Comparison of ENCODE assay signal across 10 cellular contexts in genomic region chr4:1209821-1210220, GRCh38. TPM values are rescaled to one million over a fixed set of nuclear protein-coding genes. Genes with fewer than 3 reads are reported as not detected.
DNase-seq lines count a peak whose midpoint lies in the region; ATAC-seq lines count a peak whose summit lies in the region.
"Had no signal": no experiment of that assay in that cellular context is flagged by ENCODE, and none has a peak within 500 bp of the region (broad histone marks: within the 10 kb centered on the region; RNA-seq: fewer than 3 reads in every experiment).

No MANE protein-coding gene starts in this region.

- H3K27ac Mint-ChIP-seq in activated T-helper 1 cell treated with anti-CD3 and anti-CD28 coated beads, Interleukin-12 subunit alpha, Interleukin-12 subunit beta, Interleukin-2, Interleukin-4 antibody, amounts not matched to agents 30 ng/mL and 10 ng/mL and 1 ng/mL, durations not matched to agents 14 hours and 24 hours and 36 hours, result no peak overlapping the region
- no peak overlapping the region for H3K27ac Mint-ChIP-seq in activated T-cell treated with anti-CD3 and anti-CD28 coated beads, Interleukin-2, amount 50 U/mL, for 24 hours
- H3K27ac Mint-ChIP-seq: activated CD4-positive, alpha-beta memory T cell treated with anti-CD3 and anti-CD28 coated beads, Interleukin-2, amount 10 ng/mL, durations not matched to agents 7 days and 5 days; dendritic cell treated with granulocyte-macrophage colony-stimulating factor and Interleukin-4, amounts not matched to agents 40 ng/mL and 50 ng/mL, for 4 days had no signal

- H3K27me3 ChIP-seq in neuronal stem cell (ENCODE audit: control insufficient read depth in 3 of 3, insufficient read depth in 3 of 3, low read depth in 1 of 3, low read length in 3 of 3) (no peaks in the 10 kb centered on the region), aorta (ENCODE audit: control insufficient read depth in 1 of 2, insufficient read depth in 2 of 2, low read length in 1 of 2) (no peaks in the 10 kb centered on the region)

- no peak overlapping the region for H3K4me3 Mint-ChIP-seq in activated T-helper 1 cell treated with anti-CD3 and anti-CD28 coated beads, Interleukin-12 subunit alpha, Interleukin-12 subunit beta, Interleukin-2, Interleukin-4 antibody, amounts not matched to agents 30 ng/mL and 10 ng/mL and 1 ng/mL, durations not matched to agents 14 hours and 24 hours and 36 hours
- no peak overlapping the region for H3K4me3 Mint-ChIP-seq in activated T-cell treated with anti-CD3 and anti-CD28 coated beads, Interleukin-2, amount 50 U/mL, for 24 hours
- H3K4me3 Mint-ChIP-seq: activated CD4-positive, alpha-beta memory T cell treated with anti-CD3 and anti-CD28 coated beads, Interleukin-2, amount 10 ng/mL, durations not matched to agents 7 days and 5 days; dendritic cell treated with granulocyte-macrophage colony-stimulating factor and Interleukin-4, amounts not matched to agents 40 ng/mL and 50 ng/mL, for 4 days had no signal

- H3K27me3 Mint-ChIP-seq in activated T-helper 1 cell treated with anti-CD3 and anti-CD28 coated beads, Interleukin-12 subunit alpha, Interleukin-12 subunit beta, Interleukin-2, Interleukin-4 antibody, amounts not matched to agents 30 ng/mL and 10 ng/mL and 1 ng/mL, durations not matched to agents 14 hours and 24 hours and 36 hours (ENCODE audit: insufficient read depth), result no peaks in the 10 kb centered on the region
- no peaks in the 10 kb centered on the region for H3K27me3 Mint-ChIP-seq in activated T-cell treated with anti-CD3 and anti-CD28 coated beads, Interleukin-2, amount 50 U/mL, for 24 hours
- H3K27me3 Mint-ChIP-seq: activated CD4-positive, alpha-beta memory T cell treated with anti-CD3 and anti-CD28 coated beads, Interleukin-2, amount 10 ng/mL, durations not matched to agents 7 days and 5 days; dendritic cell treated with granulocyte-macrophage colony-stimulating factor and Interleukin-4, amounts not matched to agents 40 ng/mL and 50 ng/mL, for 4 days had no signal

- H3K9me3 Mint-ChIP-seq in activated T-helper 1 cell treated with anti-CD3 and anti-CD28 coated beads, Interleukin-12 subunit alpha, Interleukin-12 subunit beta, Interleukin-2, Interleukin-4 antibody, amounts not matched to agents 30 ng/mL and 10 ng/mL and 1 ng/mL, durations not matched to agents 14 hours and 24 hours and 36 hours, result no peaks in the 10 kb centered on the region
- no peaks in the 10 kb centered on the region for H3K9me3 Mint-ChIP-seq in activated T-cell treated with anti-CD3 and anti-CD28 coated beads, Interleukin-2, amount 50 U/mL, for 24 hours
- H3K9me3 Mint-ChIP-seq: activated CD4-positive, alpha-beta memory T cell treated with anti-CD3 and anti-CD28 coated beads, Interleukin-2, amount 10 ng/mL, durations not matched to agents 7 days and 5 days; dendritic cell treated with granulocyte-macrophage colony-stimulating factor and Interleukin-4, amounts not matched to agents 40 ng/mL and 50 ng/mL, for 4 days had no signal

- H3K79me1 ChIP-seq in neuronal stem cell (ENCODE audit: low read depth, low read length), result peaks cover 15% of the 10 kb centered on the region

- no peak overlapping the region for H2BK120ac ChIP-seq in neuronal stem cell (ENCODE audit: low read depth, low read length)

- no peak overlapping the region for H4K91ac ChIP-seq in neuronal stem cell (ENCODE audit: low read depth, low read length, poor library complexity)

- peaks cover 0 to 16% of the 10 kb centered on the region in 2 donors for H3K4me1 ChIP-seq in neuronal stem cell (ENCODE audit: control insufficient read depth in 2 of 2, insufficient read depth in 1 of 2, low read depth in 1 of 2, low read length in 2 of 2)
- no peaks in the 10 kb centered on the region for H3K4me1 ChIP-seq in aorta (ENCODE audit: control insufficient read depth in 1 of 2, insufficient read depth in 2 of 2, low read length in 2 of 2)

- peaks cover 5% of the 10 kb centered on the region for H3K36me3 Mint-ChIP-seq in activated T-helper 1 cell treated with anti-CD3 and anti-CD28 coated beads, Interleukin-12 subunit alpha, Interleukin-12 subunit beta, Interleukin-2, Interleukin-4 antibody, amounts not matched to agents 30 ng/mL and 10 ng/mL and 1 ng/mL, durations not matched to agents 14 hours and 24 hours and 36 hours (ENCODE audit: low read depth)
- H3K36me3 Mint-ChIP-seq in activated T-cell treated with anti-CD3 and anti-CD28 coated beads, Interleukin-2, amount 50 U/mL, for 24 hours (ENCODE audit: low read depth), result peaks cover 43% of the 10 kb centered on the region

- H3K9ac ChIP-seq in neuronal stem cell (ENCODE audit: low read depth, low read length, poor library complexity), result no peak overlapping the region

- no peak overlapping the region for H3K23ac ChIP-seq in neuronal stem cell (ENCODE audit: low read depth, low read length, poor library complexity)

- no peak overlapping the region for H3K4me2 ChIP-seq in neuronal stem cell (ENCODE audit: insufficient read depth, low read length, poor library complexity, severe bottlenecking)

- no peaks in the 10 kb centered on the region for H3K4me1 Mint-ChIP-seq in activated T-helper 1 cell treated with anti-CD3 and anti-CD28 coated beads, Interleukin-12 subunit alpha, Interleukin-12 subunit beta, Interleukin-2, Interleukin-4 antibody, amounts not matched to agents 30 ng/mL and 10 ng/mL and 1 ng/mL, durations not matched to agents 14 hours and 24 hours and 36 hours (ENCODE audit: low read depth)
- H3K4me1 Mint-ChIP-seq in activated T-cell treated with anti-CD3 and anti-CD28 coated beads, Interleukin-2, amount 50 U/mL, for 24 hours (ENCODE audit: low read depth), result peaks cover 3% of the 10 kb centered on the region

- H4K8ac ChIP-seq in neuronal stem cell (ENCODE audit: low read depth, low read length), result no peak overlapping the region

- WGBS in neuronal stem cell (ENCODE audit: extremely low coverage in 2 of 2, insufficient read length in 2 of 2, insufficient replicate concordance in 1 of 2), 2 donors, result no CpG with 5 or more reads among the region's 11 CpGs
- WGBS in aorta, 2 donors, result 0 to 6% methylated on average over 11 of the region's 11 CpGs

- H3K14ac ChIP-seq in neuronal stem cell (ENCODE audit: low read length), result peak overlapping the region; percentile 21

- peak; percentile 55 for DNase-seq in activated effector memory CD4-positive, alpha-beta T cell treated with anti-CD3 and anti-CD28 coated beads, Interleukin-2, amount 50 U/mL, for 16 hours
- DNase-seq in activated effector memory CD4-positive, alpha-beta T cell treated with Interleukin-2 at 50 U/mL for 16 hours, result no peak
- DNase-seq in Right ventricle myocardium inferior (ENCODE audit: missing footprints) (peak; percentile 92), neuronal stem cell (ENCODE audit: low spot score) (peak; percentile 18), aorta (peak; percentile 89 to 91)
- no peak for DNase-seq in activated T-helper 1 cell treated with anti-CD3 and anti-CD28 coated beads, Interleukin-12 subunit alpha, Interleukin-12 subunit beta, Interleukin-2, Interleukin-4 antibody, amounts not matched to agents 30 ng/mL and 10 ng/mL and 1 ng/mL, durations not matched to agents 14 hours and 24 hours and 36 hours (ENCODE audit: low spot score)
- no peak for DNase-seq in activated T-cell treated with anti-CD3 and anti-CD28 coated beads, Interleukin-2, amount 50 U/mL, for 24 hours
- DNase-seq: activated CD4-positive, alpha-beta memory T cell treated with anti-CD3 and anti-CD28 coated beads, Interleukin-2, amount 10 ng/mL, durations not matched to agents 7 days and 5 days had no signal

- H3K9me3 ChIP-seq in neuronal stem cell (replicated peaks in 1 of 2; ENCODE audit: control insufficient read depth in 2 of 2, insufficient read depth in 1 of 2, low read depth in 1 of 2, low read length in 2 of 2) (no peaks in the 10 kb centered on the region), aorta (ENCODE audit: control insufficient read depth, low read length) (no peaks in the 10 kb centered on the region)

- no peak overlapping the region for H3K18ac ChIP-seq in neuronal stem cell (ENCODE audit: low read length)

- no peak overlapping the region for H3K27ac ChIP-seq in neuronal stem cell (replicated peaks; ENCODE audit: low read length)
- no peak overlapping the region for H3K27ac ChIP-seq in aorta (ENCODE audit: low read depth in 1 of 2, low read length in 2 of 2)

- peak overlapping the region; percentile 66 for H2BK5ac ChIP-seq in neuronal stem cell (ENCODE audit: low read length)

- H3K4ac ChIP-seq in neuronal stem cell (ENCODE audit: low read length), result no peak overlapping the region

- no peak overlapping the region for H2BK12ac ChIP-seq in neuronal stem cell (ENCODE audit: low read length)

- no peak overlapping the region for H2AFZ ChIP-seq in neuronal stem cell (ENCODE audit: low read length)

- intact Hi-C loops in Right ventricle myocardium inferior (cut with DNase I), result loop anchor here (5.0 kb wide), 2 partner anchors 37 to 38 kb away; partner anchors contain the start of genes CTBP1 and SPON2
- intact Hi-C loops in aorta (cut with DNase I), result loop anchor here in 1 of 2 donors (5.0 kb wide), 1 partner anchor 43 kb away; no protein-coding TSS in a partner anchor
- intact Hi-C loops in activated T-helper 1 cell treated with anti-CD3 and anti-CD28 coated beads, Interleukin-12 subunit alpha, Interleukin-12 subunit beta, Interleukin-2, Interleukin-4 antibody, amounts not matched to agents 30 ng/mL and 10 ng/mL and 1 ng/mL, durations not matched to agents 14 hours and 24 hours and 36 hours (cut with micrococcal nuclease), result no loop called here

- ATAC-seq in Right ventricle myocardium inferior (peak; percentile 90), aorta (ENCODE audit: low FRiP score) (peak; percentile 82), HG03460 (IDR thresholded peaks at IDR 0.05; ENCODE audit: unreplicated experiment) (no peak)

- H2AK5ac ChIP-seq in neuronal stem cell (ENCODE audit: low read depth, low read length), result no peak overlapping the region

- H2BK15ac ChIP-seq in neuronal stem cell (ENCODE audit: low read length), result no peak overlapping the region

- H3K36me3 ChIP-seq in neuronal stem cell (replicated peaks in 1 of 2; ENCODE audit: control insufficient read depth in 2 of 2, insufficient read depth in 2 of 2, low read length in 2 of 2) (peaks cover 27 to 44% of the 10 kb centered on the region in 2 donors), aorta (ENCODE audit: control insufficient read depth in 1 of 2, insufficient read depth in 2 of 2, low read length in 1 of 2) (peaks cover 0 to 9% of the 10 kb centered on the region in 2 donors)

- H3K4me3 ChIP-seq in neuronal stem cell (ENCODE audit: low read length in 2 of 2) (no peak overlapping the region), aorta (ENCODE audit: low read length in 2 of 2) (no peak overlapping the region)

RNA-seq across cellular contexts. Expression of gene SPON2, which starts 37.4 kb away (rescaled TPM):
- 22.6 TPM for total RNA-seq in Right ventricle myocardium inferior
- polyA plus RNA-seq in neuronal stem cell (2013, experiment 1 of 2), result 5.9 TPM
- polyA plus RNA-seq in neuronal stem cell (2013, experiment 2 of 2), result 5.8 TPM
- total RNA-seq in aorta, result 10 to 100 TPM in 1 of 2 donors, 1 to 10 TPM in 1; 5.7 to 40.8 TPM
- 1 to 10 TPM; 4.9 to 5.4 TPM for polyA plus RNA-seq in aorta
- total RNA-seq in activated T-helper 1 cell treated with anti-CD3 and anti-CD28 coated beads, Interleukin-12 subunit alpha, Interleukin-12 subunit beta, Interleukin-2, Interleukin-4 antibody, amounts not matched to agents 30 ng/mL and 10 ng/mL and 1 ng/mL, durations not matched to agents 14 hours and 24 hours and 36 hours, result 12.1 and 16.3 TPM in 2 replicates

RNA-seq across cellular contexts. Expression of gene CTBP1, which starts 39.1 kb away (rescaled TPM):
- 121 TPM for total RNA-seq in Right ventricle myocardium inferior
- polyA plus RNA-seq in neuronal stem cell (2013, experiment 1 of 2), result 151 TPM
- 149 TPM for polyA plus RNA-seq in neuronal stem cell (2013, experiment 2 of 2)
- total RNA-seq in aorta, result 100 to 1,000 TPM; 111 to 145 TPM
- polyA plus RNA-seq in aorta, result 10 to 100 TPM; 66.4 to 96.5 TPM
- total RNA-seq in activated T-helper 1 cell treated with anti-CD3 and anti-CD28 coated beads, Interleukin-12 subunit alpha, Interleukin-12 subunit beta, Interleukin-2, Interleukin-4 antibody, amounts not matched to agents 30 ng/mL and 10 ng/mL and 1 ng/mL, durations not matched to agents 14 hours and 24 hours and 36 hours, result 203 and 206 TPM in 2 replicates

Comparison
In these comparisons a context has a peak if more than half of its experiments do, and no peak if none do; other contexts are left out.
1. DNase-seq: peak in activated effector memory CD4-positive, alpha-beta T cell treated with anti-CD3 and anti-CD28 coated beads, Interleukin-2, amount 50 U/mL, for 16 hours (single experiment), Right ventricle myocardium inferior (single experiment), neuronal stem cell (single experiment) and aorta (2 of 2); none in activated effector memory CD4-positive, alpha-beta T cell treated with Interleukin-2 at 50 U/mL for 16 hours (single experiment), activated T-helper 1 cell treated with anti-CD3 and anti-CD28 coated beads, Interleukin-12 subunit alpha, Interleukin-12 subunit beta, Interleukin-2, Interleukin-4 antibody, amounts not matched to agents 30 ng/mL and 10 ng/mL and 1 ng/mL, durations not matched to agents 14 hours and 24 hours and 36 hours (single experiment) and activated T-cell treated with anti-CD3 and anti-CD28 coated beads, Interleukin-2, amount 50 U/mL, for 24 hours (single experiment).